Comparison of ENCODE assay signal across 14 cellular contexts in the genomic region with DNA sequence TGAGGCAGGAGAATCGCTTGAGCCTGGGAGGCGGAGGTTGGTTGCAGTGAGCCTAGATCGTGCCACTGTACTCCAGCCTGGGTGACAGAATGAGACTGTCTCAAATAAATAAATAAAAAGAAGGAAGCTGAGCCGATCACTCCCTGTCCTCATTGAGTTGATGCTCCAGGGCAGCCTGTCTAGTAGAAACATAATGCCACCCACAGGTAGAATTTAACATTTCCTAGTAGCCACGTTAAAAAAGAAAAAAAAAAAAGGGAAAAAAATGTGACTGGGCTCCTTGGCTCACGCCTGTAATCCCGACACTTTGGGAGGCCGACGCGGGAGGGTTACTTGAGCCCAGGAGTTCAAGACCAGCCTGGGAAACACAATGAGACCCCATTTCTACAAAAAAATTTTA.
DNase-seq lines count a peak whose midpoint lies in the region; ATAC-seq, FAIRE-seq and TF ChIP-seq lines count a peak whose summit lies in the region.
"Had no signal": no experiment of that assay in that cellular context is flagged by ENCODE, and none has a peak within 500 bp of the region (broad histone marks: within the 10 kb centered on the region; RNA-seq: fewer than 3 reads in every experiment).

No MANE protein-coding gene starts in this region.

- no TSS peak for BruUV-seq in HepG2 (replicated peaks; lab: Mats Ljungman, UMichigan)

- WGBS in heart right ventricle, 2 donors: 71 to 77% methylated on average over 10 of the region's 10 CpGs
- WGBS in HepG2 (ENCODE audit: low lambda C conversion rate): 62% methylated on average over 10 of the region's 10 CpGs

- CTCF ChIA-PET in HepG2 (lab: Yijun Ruan, JAX; ENCODE audit: low intra/inter-chr PET ratio, low total read pairs): no interaction called here

- in situ Hi-C loops in HepG2 (cut with HindIII; ENCODE audit: extremely low pct_ligation_motif_present, low pct_unique_long_range_greater_than_20kb): no loop called here

- intact Hi-C loops in heart right ventricle (cut with DNase I): loop anchor here in 1 of 10 donors (10.0 kb wide), 1 partner anchor 143 kb away; no protein-coding TSS in a partner anchor
- intact Hi-C loops in left cardiac atrium (cut with DNase I): no loop called here
- intact Hi-C loops in HepG2 (cut with micrococcal nuclease; ENCODE audit: unreplicated experiment): no loop called here
- intact Hi-C loops in upper lobe of right lung (cut with DNase I): no loop called here

- no peak overlapping the region for H3K4me2 ChIP-seq in HepG2 (ENCODE audit: low read depth, low read length)

- H3K36me3 ChIP-seq in heart right ventricle (no peaks in the 10 kb centered on the region), HepG2 (replicated peaks in 1 of 2; ENCODE audit: control insufficient read depth in 1 of 2, insufficient read depth in 2 of 2, low read length in 2 of 2) (no peaks in the 10 kb centered on the region), upper lobe of right lung (no peaks in the 10 kb centered on the region)

- no peak overlapping the region for H2AFZ ChIP-seq in HepG2 (ENCODE audit: low read length)

- POLR2A ChIA-PET in HepG2 (lab: Yijun Ruan, JAX): no interaction called here

- no peak for DNase-seq in heart right ventricle
- no peak for DNase-seq in left cardiac atrium
- DNase-seq in HepG2 (ENCODE audit: low spot score): no peak
- no peak for DNase-seq in upper lobe of right lung
- no peak for DNase-seq in SK-N-DZ (ENCODE audit: low spot score)
- DNase-seq: activated naive CD4-positive, alpha-beta T cell; DMS53; NCI-H1092 treated with DMSO at 0.1 percent for 48 hours; NCI-H446 had no signal

- H3K27me3 ChIP-seq in heart right ventricle (no peaks in the 10 kb centered on the region), HepG2 (ENCODE audit: control insufficient read depth in 1 of 2, insufficient read depth in 2 of 2, low read length in 2 of 2) (peaks cover 0 to 7% of the 10 kb centered on the region in 2 experiments; a peak in 2 of 5 replicates), upper lobe of right lung (no peaks in the 10 kb centered on the region)

- no peaks in the 10 kb centered on the region for H4K20me1 ChIP-seq in HepG2 (ENCODE audit: insufficient read depth, low read length)

- H3K9me3 ChIP-seq in heart right ventricle (peaks cover 0 to 6% (median 0%) of the 10 kb centered on the region in 11 donors), HepG2 (ENCODE audit: low read length) (no peaks in the 10 kb centered on the region), upper lobe of right lung (no peaks in the 10 kb centered on the region)

- no peak for TF ChIP-seq RAD21 in HepG2 (CRISPR knock-in tag; IDR thresholded peaks at IDR 0.05)

- ATAC-seq in heart right ventricle (no peak), left cardiac atrium (no peak), HepG2 (no peak), upper lobe of right lung (no peak), HG02610 (IDR thresholded peaks at IDR 0.05; ENCODE audit: unreplicated experiment) (no peak), HG02973 (IDR thresholded peaks at IDR 0.05; ENCODE audit: unreplicated experiment) (no peak)

- FAIRE-seq in HepG2 (lab: Jason Lieb, UNC): no peak
- FAIRE-seq: bronchial epithelial cell, urothelium cell line had no signal

- H3K79me2 ChIP-seq in HepG2 (ENCODE audit: insufficient read depth, low read length): no peaks in the 10 kb centered on the region

- no peak for TF ChIP-seq EP300 in HepG2 (IDR thresholded peaks at IDR 0.05; ENCODE audit: low read depth in 2 of 2, low read length in 2 of 2)
- TF ChIP-seq EP300 in HepG2 (CRISPR knock-in tag; IDR thresholded peaks at IDR 0.05; ENCODE audit: borderline replicate concordance): no peak

- no peak for TF ChIP-seq POLR2A in HepG2 (IDR thresholded peaks at IDR 0.05; ENCODE audit: insufficient read depth in 1 of 2, low read depth in 2 of 2, low read length in 2 of 2)

- H3K4me1 ChIP-seq in heart right ventricle: peaks cover 0 to 56% (median 23%) of the 10 kb centered on the region in 9 donors
- H3K4me1 ChIP-seq in HepG2 (ENCODE audit: insufficient read depth, low read length): peaks cover 48% of the 10 kb centered on the region
- H3K4me1 ChIP-seq in upper lobe of right lung: peaks cover 31% of the 10 kb centered on the region

- peak in 3 of 9 donors; percentile 10 to 34 (median 29) for TF ChIP-seq CTCF in heart right ventricle (IDR thresholded peaks at IDR 0.05)
- TF ChIP-seq CTCF in VCaP (conservative IDR thresholded peaks at IDR 0.05): peak; percentile 36
- TF ChIP-seq CTCF in HepG2 (CRISPR knock-in tag; IDR thresholded peaks at IDR 0.05): 0 out of 2 replicates have a peak, but pooled peaks have one; percentile 28
- no peak for TF ChIP-seq CTCF in upper lobe of right lung (IDR thresholded peaks at IDR 0.05)

- H3K27ac ChIP-seq in heart right ventricle (peak overlapping the region in 7 of 10 donors; percentile 48 to 88 (median 67)), VCaP (peak overlapping the region; percentile 87; the same call in 1 of the 2 replicates), HepG2 (ENCODE audit: extremely low read length, insufficient read depth, low read length) (no peak overlapping the region), upper lobe of right lung (peak overlapping the region; percentile 74)

- no peak overlapping the region for H3K4me3 ChIP-seq in heart right ventricle
- H3K4me3 ChIP-seq in HepG2 (replicated peaks in 1 of 3; ENCODE audit: insufficient read depth in 1 of 3, low read depth in 2 of 3, low read length in 3 of 3): no peak overlapping the region
- H3K4me3 ChIP-seq in upper lobe of right lung: no peak overlapping the region

- no peak overlapping the region for H3K9ac ChIP-seq in HepG2 (ENCODE audit: insufficient read depth, low read depth, low read length)

TF ChIP-seq in HepG2, 621 proteins besides CTCF, POLR2A, EP300 and RAD21 (continues in another document):
- TF ChIP-seq ZNF468 (CRISPR knock-in tag; IDR thresholded peaks at IDR 0.05) (no peak), STAG1 (CRISPR knock-in tag; IDR thresholded peaks at IDR 0.05) (peak; percentile 47), POLR2G (IDR thresholded peaks at IDR 0.05; ENCODE audit: low read depth, low read length) (no peak), GLI4 (CRISPR knock-in tag; IDR thresholded peaks at IDR 0.05; ENCODE audit: borderline replicate concordance) (no peak), ZSCAN25 (CRISPR knock-in tag; IDR thresholded peaks at IDR 0.05) (no peak), HMGA1 (CRISPR knock-in tag; conservative IDR thresholded peaks at IDR 0.05) (no peak)
- TF ChIP-seq, protein P1, sequence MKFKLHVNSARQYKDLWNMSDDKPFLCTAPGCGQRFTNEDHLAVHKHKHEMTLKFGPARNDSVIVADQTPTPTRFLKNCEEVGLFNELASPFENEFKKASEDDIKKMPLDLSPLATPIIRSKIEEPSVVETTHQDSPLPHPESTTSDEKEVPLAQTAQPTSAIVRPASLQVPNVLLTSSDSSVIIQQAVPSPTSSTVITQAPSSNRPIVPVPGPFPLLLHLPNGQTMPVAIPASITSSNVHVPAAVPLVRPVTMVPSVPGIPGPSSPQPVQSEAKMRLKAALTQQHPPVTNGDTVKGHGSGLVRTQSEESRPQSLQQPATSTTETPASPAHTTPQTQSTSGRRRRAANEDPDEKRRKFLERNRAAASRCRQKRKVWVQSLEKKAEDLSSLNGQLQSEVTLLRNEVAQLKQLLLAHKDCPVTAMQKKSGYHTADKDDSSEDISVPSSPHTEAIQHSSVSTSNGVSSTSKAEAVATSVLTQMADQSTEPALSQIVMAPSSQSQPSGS (CRISPR knock-in tag; IDR thresholded peaks at IDR 0.05): no peak
- TF ChIP-seq, protein P2, sequence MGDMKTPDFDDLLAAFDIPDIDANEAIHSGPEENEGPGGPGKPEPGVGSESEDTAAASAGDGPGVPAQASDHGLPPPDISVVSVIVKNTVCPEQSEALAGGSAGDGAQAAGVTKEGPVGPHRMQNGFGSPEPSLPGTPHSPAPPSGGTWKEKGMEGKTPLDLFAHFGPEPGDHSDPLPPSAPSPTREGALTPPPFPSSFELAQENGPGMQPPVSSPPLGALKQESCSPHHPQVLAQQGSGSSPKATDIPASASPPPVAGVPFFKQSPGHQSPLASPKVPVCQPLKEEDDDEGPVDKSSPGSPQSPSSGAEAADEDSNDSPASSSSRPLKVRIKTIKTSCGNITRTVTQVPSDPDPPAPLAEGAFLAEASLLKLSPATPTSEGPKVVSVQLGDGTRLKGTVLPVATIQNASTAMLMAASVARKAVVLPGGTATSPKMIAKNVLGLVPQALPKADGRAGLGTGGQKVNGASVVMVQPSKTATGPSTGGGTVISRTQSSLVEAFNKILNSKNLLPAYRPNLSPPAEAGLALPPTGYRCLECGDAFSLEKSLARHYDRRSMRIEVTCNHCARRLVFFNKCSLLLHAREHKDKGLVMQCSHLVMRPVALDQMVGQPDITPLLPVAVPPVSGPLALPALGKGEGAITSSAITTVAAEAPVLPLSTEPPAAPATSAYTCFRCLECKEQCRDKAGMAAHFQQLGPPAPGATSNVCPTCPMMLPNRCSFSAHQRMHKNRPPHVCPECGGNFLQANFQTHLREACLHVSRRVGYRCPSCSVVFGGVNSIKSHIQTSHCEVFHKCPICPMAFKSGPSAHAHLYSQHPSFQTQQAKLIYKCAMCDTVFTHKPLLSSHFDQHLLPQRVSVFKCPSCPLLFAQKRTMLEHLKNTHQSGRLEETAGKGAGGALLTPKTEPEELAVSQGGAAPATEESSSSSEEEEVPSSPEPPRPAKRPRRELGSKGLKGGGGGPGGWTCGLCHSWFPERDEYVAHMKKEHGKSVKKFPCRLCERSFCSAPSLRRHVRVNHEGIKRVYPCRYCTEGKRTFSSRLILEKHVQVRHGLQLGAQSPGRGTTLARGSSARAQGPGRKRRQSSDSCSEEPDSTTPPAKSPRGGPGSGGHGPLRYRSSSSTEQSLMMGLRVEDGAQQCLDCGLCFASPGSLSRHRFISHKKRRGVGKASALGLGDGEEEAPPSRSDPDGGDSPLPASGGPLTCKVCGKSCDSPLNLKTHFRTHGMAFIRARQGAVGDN (CRISPR knock-in tag; IDR thresholded peaks at IDR 0.05): peak; percentile 6; the same call in 1 of the 2 replicates
- TF ChIP-seq, protein P3, sequence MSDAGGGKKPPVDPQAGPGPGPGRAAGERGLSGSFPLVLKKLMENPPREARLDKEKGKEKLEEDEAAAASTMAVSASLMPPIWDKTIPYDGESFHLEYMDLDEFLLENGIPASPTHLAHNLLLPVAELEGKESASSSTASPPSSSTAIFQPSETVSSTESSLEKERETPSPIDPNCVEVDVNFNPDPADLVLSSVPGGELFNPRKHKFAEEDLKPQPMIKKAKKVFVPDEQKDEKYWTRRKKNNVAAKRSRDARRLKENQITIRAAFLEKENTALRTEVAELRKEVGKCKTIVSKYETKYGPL (CRISPR knock-in tag; IDR thresholded peaks at IDR 0.05): no peak
